In genomic region chr17:58252141-58252540, GRCh38 we compare ENCODE assay signal across 38 cellular contexts. TPM values are rescaled to one million over a fixed set of nuclear protein-coding genes. Genes with fewer than 3 reads are reported as not detected.
"Had no signal": no experiment of that assay in that cellular context is flagged by ENCODE, and none has a peak within 500 bp of the region (broad histone marks: within the 10 kb centered on the region; RNA-seq: fewer than 3 reads in every experiment).

No MANE protein-coding gene starts in this region.

- H3K9me3 Mint-ChIP-seq: activated naive CD4-positive, alpha-beta T cell treated with anti-CD3 and anti-CD28 coated beads for 36 hours; activated naive CD8-positive, alpha-beta T cell treated with anti-CD3 and anti-CD28 coated beads for 36 hours; activated T-cell treated with anti-CD3 and anti-CD28 coated beads, Interleukin-2, amount 50 U/mL, for 72 hours; effector memory CD8-positive, alpha-beta T cell; natural killer cell; stimulated activated effector memory CD8-positive, alpha-beta T cell treated with anti-CD3 and anti-CD28 coated beads, Interleukin-12 subunit alpha, Interleukin-12 subunit beta, amount 100 ng/mL, for 72 hours; T-helper 2 cell treated with Interferon-gamma antibody and Interleukin-4, amounts not matched to agents 5 μg/mL and 100 μg/mL, for 36 hours had no signal

- H3K4me3 Mint-ChIP-seq: activated CD4-positive, alpha-beta T cell treated with anti-CD3 and anti-CD28 coated beads for 36 hours; activated naive CD4-positive, alpha-beta T cell treated with anti-CD3 and anti-CD28 coated beads for 36 hours; activated naive CD8-positive, alpha-beta T cell treated with anti-CD3 and anti-CD28 coated beads for 36 hours; activated T-cell treated with anti-CD3 and anti-CD28 coated beads, Interleukin-2, amount 50 U/mL, for 72 hours; brain; effector memory CD8-positive, alpha-beta T cell; natural killer cell; stimulated activated effector memory CD8-positive, alpha-beta T cell treated with anti-CD3 and anti-CD28 coated beads, Interleukin-12 subunit alpha, Interleukin-12 subunit beta, amount 100 ng/mL, for 72 hours; T-helper 2 cell treated with Interferon-gamma antibody and Interleukin-4, amounts not matched to agents 5 μg/mL and 100 μg/mL, for 36 hours had no signal

- H3K27ac ChIP-seq: adrenal gland, ascending aorta, cardiac muscle cell, colonic mucosa, dorsolateral prefrontal cortex, gastroesophageal sphincter, lower lobe of right lung, SJSA1, stomach, thyroid gland, upper lobe of right lung had no signal

- H3K4me3 ChIP-seq: adrenal gland, ascending aorta, cardiac muscle cell, colonic mucosa, dorsolateral prefrontal cortex, gastroesophageal sphincter, lower lobe of right lung, SJSA1, stomach, thyroid gland, upper lobe of right lung had no signal

- H3K36me3 Mint-ChIP-seq: activated naive CD8-positive, alpha-beta T cell treated with anti-CD3 and anti-CD28 coated beads for 36 hours; brain; natural killer cell; stimulated activated effector memory CD8-positive, alpha-beta T cell treated with anti-CD3 and anti-CD28 coated beads, Interleukin-12 subunit alpha, Interleukin-12 subunit beta, amount 100 ng/mL, for 72 hours had no signal

- H3K27ac Mint-ChIP-seq: activated CD4-positive, alpha-beta T cell treated with anti-CD3 and anti-CD28 coated beads for 36 hours; activated naive CD4-positive, alpha-beta T cell treated with anti-CD3 and anti-CD28 coated beads for 36 hours; activated naive CD8-positive, alpha-beta T cell treated with anti-CD3 and anti-CD28 coated beads for 36 hours; activated T-cell treated with anti-CD3 and anti-CD28 coated beads, Interleukin-2, amount 50 U/mL, for 72 hours; brain; effector memory CD8-positive, alpha-beta T cell; natural killer cell; stimulated activated effector memory CD8-positive, alpha-beta T cell treated with anti-CD3 and anti-CD28 coated beads, Interleukin-12 subunit alpha, Interleukin-12 subunit beta, amount 100 ng/mL, for 72 hours; T-helper 2 cell treated with Interferon-gamma antibody and Interleukin-4, amounts not matched to agents 5 μg/mL and 100 μg/mL, for 36 hours had no signal

- H3K36me3 ChIP-seq: adrenal gland, ascending aorta, cardiac muscle cell, colonic mucosa, gastroesophageal sphincter, lower lobe of right lung, stomach, thyroid gland, upper lobe of right lung had no signal

- H3K9me3 ChIP-seq: adrenal gland, ascending aorta, colonic mucosa, gastroesophageal sphincter, lower lobe of right lung, stomach, thyroid gland, upper lobe of right lung had no signal

- H3K27me3 ChIP-seq: colonic mucosa, thyroid gland had no signal

- ATAC-seq: activated CD4-positive, alpha-beta T cell treated with anti-CD3 and anti-CD28 coated beads for 36 hours; activated T-cell treated with anti-CD3 and anti-CD28 coated beads, Interleukin-2, amount 50 U/mL, for 72 hours; effector memory CD8-positive, alpha-beta T cell; gastroesophageal sphincter; left lobe of liver; lower lobe of right lung; natural killer cell; sciatic nerve; stimulated activated effector memory CD8-positive, alpha-beta T cell treated with anti-CD3 and anti-CD28 coated beads, Interleukin-12 subunit alpha, Interleukin-12 subunit beta, amount 100 ng/mL, for 72 hours; upper lobe of right lung had no signal

- DNase-seq: activated CD4-positive, alpha-beta T cell treated with anti-CD3 and anti-CD28 coated beads for 36 hours; activated CD4-positive, alpha-beta T cell treated with anti-CD3 and anti-CD28 coated beads, Interleukin-2, amount 50 U/mL, for 48 hours; activated CD4-positive, CD25-positive, alpha-beta regulatory T cell; activated naive CD4-positive, alpha-beta T cell treated with anti-CD3 and anti-CD28 coated beads for 36 hours; activated naive CD8-positive, alpha-beta T cell treated with anti-CD3 and anti-CD28 coated beads for 36 hours; activated T-cell treated with anti-CD3 and anti-CD28 coated beads, Interleukin-2, amount 50 U/mL, for 72 hours; cerebellar nuclear complex; colonic mucosa; dorsolateral prefrontal cortex; effector memory CD8-positive, alpha-beta T cell; hypothalamus; kidney glomerular epithelial cell; lower lobe of right lung; mesenchymal stem cell; natural killer cell; small intestine; stimulated activated CD4-positive, alpha-beta T cell treated with anti-CD3 and anti-CD28 coated beads, Interleukin-4, amount 100 ng/mL, for 24 hours; stomach; T-helper 1 cell; thyroid gland; upper lobe of right lung had no signal

RNA-seq across cellular contexts. Expression of gene LPO, which starts 13.8 kb away (rescaled TPM):
- total RNA-seq: activated CD8-positive, alpha-beta memory T cell treated with anti-CD3 and anti-CD28 coated beads for 36 hours; activated naive CD4-positive, alpha-beta T cell treated with anti-CD3 and anti-CD28 coated beads for 36 hours; activated naive CD8-positive, alpha-beta T cell treated with anti-CD3 and anti-CD28 coated beads for 36 hours; adrenal gland; ascending aorta; cardiac muscle cell; colonic mucosa; endothelial cell of umbilical vein; fibroblast of lung; fibroblast of villous mesenchyme; left lobe of liver; lower lobe of right lung; mononuclear cell; natural killer cell; osteoblast; posterior vena cava; sciatic nerve; SJSA1; stomach; upper lobe of right lung had no signal

RNA-seq across cellular contexts. Expression of gene MPO, which starts 28.6 kb away (rescaled TPM):
- total RNA-seq: activated CD8-positive, alpha-beta memory T cell treated with anti-CD3 and anti-CD28 coated beads for 36 hours; activated naive CD4-positive, alpha-beta T cell treated with anti-CD3 and anti-CD28 coated beads for 36 hours; activated naive CD8-positive, alpha-beta T cell treated with anti-CD3 and anti-CD28 coated beads for 36 hours; cardiac muscle cell; colonic mucosa; endothelial cell of umbilical vein; fibroblast of lung; fibroblast of villous mesenchyme; SJSA1 had no signal

RNA-seq across cellular contexts. Expression of gene EPX, which starts 59.6 kb away (rescaled TPM):
- total RNA-seq: activated CD4-positive, alpha-beta T cell treated with anti-CD3 and anti-CD28 coated beads for 36 hours; activated CD8-positive, alpha-beta memory T cell treated with anti-CD3 and anti-CD28 coated beads for 36 hours; activated naive CD4-positive, alpha-beta T cell treated with anti-CD3 and anti-CD28 coated beads for 36 hours; activated naive CD8-positive, alpha-beta T cell treated with anti-CD3 and anti-CD28 coated beads for 36 hours; activated T-cell treated with anti-CD3 and anti-CD28 coated beads, Interleukin-2, amount 50 U/mL, for 72 hours; adrenal gland; ascending aorta; cardiac muscle cell; colonic mucosa; dorsolateral prefrontal cortex; endothelial cell of umbilical vein; fibroblast of lung; fibroblast of villous mesenchyme; gastroesophageal sphincter; left lobe of liver; lower lobe of right lung; natural killer cell; osteoblast; posterior vena cava; sciatic nerve; SJSA1; thyroid gland; upper lobe of right lung had no signal
